Comparison of ENCODE assay signal across 1 cellular context in genomic region chr6:163529605-163530004, GRCh38.
A peak's percentile ranks its signal among the peaks of the same experiment; 100 is the strongest.
TF ChIP-seq lines count a peak whose summit lies in the region.

No MANE protein-coding gene starts in this region.

TF ChIP-seq in IMR-90, 13 proteins besides CTCF, POLR2A, EP300 and RAD21 (continued from another document):
- peak; percentile 83 for TF ChIP-seq MXI1 (IDR thresholded peaks at IDR 0.05; ENCODE audit: borderline replicate concordance, low read depth, low read length)
- no peak for TF ChIP-seq ELK1 (IDR thresholded peaks at IDR 0.05; ENCODE audit: borderline replicate concordance, low read depth, low read length)
- no peak for TF ChIP-seq CHD1 (IDR thresholded peaks at IDR 0.05; ENCODE audit: low read depth, low read length)
- no peak for TF ChIP-seq CEBPB (IDR thresholded peaks at IDR 0.05; ENCODE audit: low read depth, low read length)
- no peak for TF ChIP-seq SMC3 (IDR thresholded peaks at IDR 0.05; ENCODE audit: low read depth, low read length)
- no peak for TF ChIP-seq RFX5 (IDR thresholded peaks at IDR 0.05; ENCODE audit: low read depth, low read length)
- TF ChIP-seq MAZ (IDR thresholded peaks at IDR 0.05; ENCODE audit: borderline replicate concordance, low read depth, low read length), result no peak
